ENCODE assay signal across 1 cellular context in the genomic region with DNA sequence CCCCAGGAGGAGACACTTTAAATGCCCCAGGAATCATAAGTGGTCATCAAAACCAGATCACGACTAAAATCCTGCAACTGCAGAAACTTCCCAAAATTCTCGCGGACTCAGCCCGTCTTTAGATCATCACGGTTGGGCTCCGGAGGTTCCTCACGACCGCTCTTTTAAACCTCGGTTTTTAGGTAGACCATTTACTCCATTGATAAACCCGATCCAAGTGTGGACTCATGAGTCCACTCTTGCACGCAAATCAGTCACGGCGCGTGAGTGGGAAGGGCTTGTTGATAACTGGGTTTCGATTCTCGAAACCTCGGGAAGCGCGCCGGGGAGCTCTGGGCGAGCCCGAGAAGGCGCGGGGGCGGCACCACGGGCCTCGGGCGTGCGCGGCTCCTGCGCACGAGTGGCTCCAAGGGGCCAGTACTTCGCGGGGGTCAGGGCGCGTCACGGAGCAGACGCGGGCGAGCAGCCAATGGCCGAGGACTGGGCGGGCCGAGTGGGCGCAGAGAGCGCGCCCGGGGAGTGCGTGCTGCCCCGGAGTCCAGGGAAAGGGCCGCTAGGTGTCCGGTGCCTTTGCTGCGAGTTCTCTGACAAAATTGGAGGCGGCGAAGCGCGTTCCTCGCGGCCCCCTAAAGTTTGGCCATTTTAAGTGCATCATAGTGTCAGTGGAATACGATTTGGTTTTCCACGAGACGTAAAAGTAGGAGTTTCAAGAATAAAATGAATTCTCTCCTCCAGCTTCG.
TF ChIP-seq lines count a peak whose summit lies in the region.

No MANE protein-coding gene starts in this region.

TF ChIP-seq in HEK293, 187 proteins besides CTCF, POLR2A, EP300 and RAD21 (continued from another document and continues in another):
- TF ChIP-seq, protein P1, sequence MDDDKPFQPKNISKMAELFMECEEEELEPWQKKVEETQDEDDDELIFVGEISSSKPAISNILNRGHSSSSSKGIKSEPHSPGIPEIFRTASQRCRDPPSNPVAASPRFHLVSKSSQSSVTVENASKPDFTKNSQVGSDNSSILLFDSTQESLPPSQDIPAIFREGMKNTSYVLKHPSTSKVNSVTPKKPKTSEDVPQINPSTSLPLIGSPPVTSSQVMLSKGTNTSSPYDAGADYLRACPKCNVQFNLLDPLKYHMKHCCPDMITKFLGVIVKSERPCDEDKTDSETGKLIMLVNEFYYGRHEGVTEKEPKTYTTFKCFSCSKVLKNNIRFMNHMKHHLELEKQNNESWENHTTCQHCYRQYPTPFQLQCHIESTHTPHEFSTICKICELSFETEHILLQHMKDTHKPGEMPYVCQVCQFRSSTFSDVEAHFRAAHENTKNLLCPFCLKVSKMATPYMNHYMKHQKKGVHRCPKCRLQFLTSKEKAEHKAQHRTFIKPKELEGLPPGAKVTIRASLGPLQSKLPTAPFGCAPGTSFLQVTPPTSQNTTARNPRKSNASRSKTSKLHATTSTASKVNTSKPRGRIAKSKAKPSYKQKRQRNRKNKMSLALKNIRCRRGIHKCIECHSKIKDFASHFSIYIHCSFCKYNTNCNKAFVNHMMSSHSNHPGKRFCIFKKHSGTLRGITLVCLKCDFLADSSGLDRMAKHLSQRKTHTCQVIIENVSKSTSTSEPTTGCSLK (tag by site-specific recombination; IDR thresholded peaks at IDR 0.05), result no peak
- TF ChIP-seq MZF1 (tag by site-specific recombination; IDR thresholded peaks at IDR 0.05; ENCODE audit: borderline replicate concordance) (no peak), ZNF341 (tag by site-specific recombination; IDR thresholded peaks at IDR 0.05; ENCODE audit: low read depth) (no peak), ZNF211 (tag by site-specific recombination; IDR thresholded peaks at IDR 0.05; ENCODE audit: low read depth) (no peak), ZNF132 (tag by site-specific recombination; IDR thresholded peaks at IDR 0.05; ENCODE audit: borderline replicate concordance) (no peak), ZFP37 (tag by site-specific recombination; IDR thresholded peaks at IDR 0.05) (no peak), ZNF677 (tag by site-specific recombination; IDR thresholded peaks at IDR 0.05) (no peak), ZNF184 (tag by site-specific recombination; IDR thresholded peaks at IDR 0.05) (no peak), SP3 (tag by site-specific recombination; IDR thresholded peaks at IDR 0.05) (no peak), HOXC10 (CRISPR knock-in tag; IDR thresholded peaks at IDR 0.05) (0 out of 2 replicates have a peak, but pooled peaks have one; percentile 42), ZNF843 (tag by site-specific recombination; IDR thresholded peaks at IDR 0.05) (no peak), WT1 (tag by site-specific recombination; IDR thresholded peaks at IDR 0.05) (no peak), ZBTB8A (tag by site-specific recombination; IDR thresholded peaks at IDR 0.05) (peak; percentile 90), ZNF274 (IDR thresholded peaks at IDR 0.05; ENCODE audit: low read length) (no peak), ZNF274 (tag by site-specific recombination; IDR thresholded peaks at IDR 0.05; ENCODE audit: borderline replicate concordance) (no peak), ZNF530 (tag by site-specific recombination; IDR thresholded peaks at IDR 0.05; ENCODE audit: low read depth) (no peak), ZNF311 (tag by site-specific recombination; IDR thresholded peaks at IDR 0.05; ENCODE audit: borderline replicate concordance) (no peak), KLF1 (tag by site-specific recombination; IDR thresholded peaks at IDR 0.05) (no peak), ZNF202 (tag by site-specific recombination; IDR thresholded peaks at IDR 0.05; ENCODE audit: borderline replicate concordance) (no peak), ZNF404 (tag by site-specific recombination; IDR thresholded peaks at IDR 0.05) (no peak), OSR2 (tag by site-specific recombination; IDR thresholded peaks at IDR 0.05) (no peak), ZNF157 (tag by site-specific recombination; IDR thresholded peaks at IDR 0.05) (no peak)
- TF ChIP-seq, protein P2, sequence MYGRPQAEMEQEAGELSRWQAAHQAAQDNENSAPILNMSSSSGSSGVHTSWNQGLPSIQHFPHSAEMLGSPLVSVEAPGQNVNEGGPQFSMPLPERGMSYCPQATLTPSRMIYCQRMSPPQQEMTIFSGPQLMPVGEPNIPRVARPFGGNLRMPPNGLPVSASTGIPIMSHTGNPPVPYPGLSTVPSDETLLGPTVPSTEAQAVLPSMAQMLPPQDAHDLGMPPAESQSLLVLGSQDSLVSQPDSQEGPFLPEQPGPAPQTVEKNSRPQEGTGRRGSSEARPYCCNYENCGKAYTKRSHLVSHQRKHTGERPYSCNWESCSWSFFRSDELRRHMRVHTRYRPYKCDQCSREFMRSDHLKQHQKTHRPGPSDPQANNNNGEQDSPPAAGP (tag by site-specific recombination; IDR thresholded peaks at IDR 0.05), result no peak
- TF ChIP-seq, protein P3, sequence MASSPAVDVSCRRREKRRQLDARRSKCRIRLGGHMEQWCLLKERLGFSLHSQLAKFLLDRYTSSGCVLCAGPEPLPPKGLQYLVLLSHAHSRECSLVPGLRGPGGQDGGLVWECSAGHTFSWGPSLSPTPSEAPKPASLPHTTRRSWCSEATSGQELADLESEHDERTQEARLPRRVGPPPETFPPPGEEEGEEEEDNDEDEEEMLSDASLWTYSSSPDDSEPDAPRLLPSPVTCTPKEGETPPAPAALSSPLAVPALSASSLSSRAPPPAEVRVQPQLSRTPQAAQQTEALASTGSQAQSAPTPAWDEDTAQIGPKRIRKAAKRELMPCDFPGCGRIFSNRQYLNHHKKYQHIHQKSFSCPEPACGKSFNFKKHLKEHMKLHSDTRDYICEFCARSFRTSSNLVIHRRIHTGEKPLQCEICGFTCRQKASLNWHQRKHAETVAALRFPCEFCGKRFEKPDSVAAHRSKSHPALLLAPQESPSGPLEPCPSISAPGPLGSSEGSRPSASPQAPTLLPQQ (tag by site-specific recombination; IDR thresholded peaks at IDR 0.05), result peak; percentile 64
- TF ChIP-seq, protein P4, sequence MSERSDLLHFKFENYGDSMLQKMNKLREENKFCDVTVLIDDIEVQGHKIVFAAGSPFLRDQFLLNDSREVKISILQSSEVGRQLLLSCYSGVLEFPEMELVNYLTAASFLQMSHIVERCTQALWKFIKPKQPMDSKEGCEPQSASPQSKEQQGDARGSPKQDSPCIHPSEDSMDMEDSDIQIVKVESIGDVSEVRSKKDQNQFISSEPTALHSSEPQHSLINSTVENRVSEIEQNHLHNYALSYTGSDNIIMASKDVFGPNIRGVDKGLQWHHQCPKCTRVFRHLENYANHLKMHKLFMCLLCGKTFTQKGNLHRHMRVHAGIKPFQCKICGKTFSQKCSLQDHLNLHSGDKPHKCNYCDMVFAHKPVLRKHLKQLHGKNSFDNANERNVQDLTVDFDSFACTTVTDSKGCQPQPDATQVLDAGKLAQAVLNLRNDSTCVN (tag by site-specific recombination; optimal IDR thresholded peaks at IDR 0.05), result peak; percentile 98
- TF ChIP-seq, protein P5, sequence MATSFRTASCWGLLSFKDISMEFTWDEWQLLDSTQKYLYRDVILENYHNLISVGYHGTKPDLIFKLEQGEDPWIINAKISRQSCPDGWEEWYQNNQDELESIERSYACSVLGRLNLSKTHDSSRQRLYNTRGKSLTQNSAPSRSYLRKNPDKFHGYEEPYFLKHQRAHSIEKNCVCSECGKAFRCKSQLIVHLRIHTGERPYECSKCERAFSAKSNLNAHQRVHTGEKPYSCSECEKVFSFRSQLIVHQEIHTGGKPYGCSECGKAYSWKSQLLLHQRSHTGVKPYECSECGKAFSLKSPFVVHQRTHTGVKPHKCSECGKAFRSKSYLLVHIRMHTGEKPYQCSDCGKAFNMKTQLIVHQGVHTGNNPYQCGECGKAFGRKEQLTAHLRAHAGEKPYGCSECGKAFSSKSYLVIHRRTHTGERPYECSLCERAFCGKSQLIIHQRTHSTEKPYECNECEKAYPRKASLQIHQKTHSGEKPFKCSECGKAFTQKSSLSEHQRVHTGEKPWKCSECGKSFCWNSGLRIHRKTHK (tag by site-specific recombination; IDR thresholded peaks at IDR 0.05), result no peak
- TF ChIP-seq, protein P6, sequence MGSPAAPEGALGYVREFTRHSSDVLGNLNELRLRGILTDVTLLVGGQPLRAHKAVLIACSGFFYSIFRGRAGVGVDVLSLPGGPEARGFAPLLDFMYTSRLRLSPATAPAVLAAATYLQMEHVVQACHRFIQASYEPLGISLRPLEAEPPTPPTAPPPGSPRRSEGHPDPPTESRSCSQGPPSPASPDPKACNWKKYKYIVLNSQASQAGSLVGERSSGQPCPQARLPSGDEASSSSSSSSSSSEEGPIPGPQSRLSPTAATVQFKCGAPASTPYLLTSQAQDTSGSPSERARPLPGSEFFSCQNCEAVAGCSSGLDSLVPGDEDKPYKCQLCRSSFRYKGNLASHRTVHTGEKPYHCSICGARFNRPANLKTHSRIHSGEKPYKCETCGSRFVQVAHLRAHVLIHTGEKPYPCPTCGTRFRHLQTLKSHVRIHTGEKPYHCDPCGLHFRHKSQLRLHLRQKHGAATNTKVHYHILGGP (tag by site-specific recombination; IDR thresholded peaks at IDR 0.05), result no peak
- TF ChIP-seq, protein P7, sequence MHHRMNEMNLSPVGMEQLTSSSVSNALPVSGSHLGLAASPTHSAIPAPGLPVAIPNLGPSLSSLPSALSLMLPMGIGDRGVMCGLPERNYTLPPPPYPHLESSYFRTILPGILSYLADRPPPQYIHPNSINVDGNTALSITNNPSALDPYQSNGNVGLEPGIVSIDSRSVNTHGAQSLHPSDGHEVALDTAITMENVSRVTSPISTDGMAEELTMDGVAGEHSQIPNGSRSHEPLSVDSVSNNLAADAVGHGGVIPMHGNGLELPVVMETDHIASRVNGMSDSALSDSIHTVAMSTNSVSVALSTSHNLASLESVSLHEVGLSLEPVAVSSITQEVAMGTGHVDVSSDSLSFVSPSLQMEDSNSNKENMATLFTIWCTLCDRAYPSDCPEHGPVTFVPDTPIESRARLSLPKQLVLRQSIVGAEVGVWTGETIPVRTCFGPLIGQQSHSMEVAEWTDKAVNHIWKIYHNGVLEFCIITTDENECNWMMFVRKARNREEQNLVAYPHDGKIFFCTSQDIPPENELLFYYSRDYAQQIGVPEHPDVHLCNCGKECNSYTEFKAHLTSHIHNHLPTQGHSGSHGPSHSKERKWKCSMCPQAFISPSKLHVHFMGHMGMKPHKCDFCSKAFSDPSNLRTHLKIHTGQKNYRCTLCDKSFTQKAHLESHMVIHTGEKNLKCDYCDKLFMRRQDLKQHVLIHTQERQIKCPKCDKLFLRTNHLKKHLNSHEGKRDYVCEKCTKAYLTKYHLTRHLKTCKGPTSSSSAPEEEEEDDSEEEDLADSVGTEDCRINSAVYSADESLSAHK (tag by site-specific recombination; IDR thresholded peaks at IDR 0.05), result peak; percentile 32; the same call in 1 of the 2 replicates
- TF ChIP-seq, protein P8, sequence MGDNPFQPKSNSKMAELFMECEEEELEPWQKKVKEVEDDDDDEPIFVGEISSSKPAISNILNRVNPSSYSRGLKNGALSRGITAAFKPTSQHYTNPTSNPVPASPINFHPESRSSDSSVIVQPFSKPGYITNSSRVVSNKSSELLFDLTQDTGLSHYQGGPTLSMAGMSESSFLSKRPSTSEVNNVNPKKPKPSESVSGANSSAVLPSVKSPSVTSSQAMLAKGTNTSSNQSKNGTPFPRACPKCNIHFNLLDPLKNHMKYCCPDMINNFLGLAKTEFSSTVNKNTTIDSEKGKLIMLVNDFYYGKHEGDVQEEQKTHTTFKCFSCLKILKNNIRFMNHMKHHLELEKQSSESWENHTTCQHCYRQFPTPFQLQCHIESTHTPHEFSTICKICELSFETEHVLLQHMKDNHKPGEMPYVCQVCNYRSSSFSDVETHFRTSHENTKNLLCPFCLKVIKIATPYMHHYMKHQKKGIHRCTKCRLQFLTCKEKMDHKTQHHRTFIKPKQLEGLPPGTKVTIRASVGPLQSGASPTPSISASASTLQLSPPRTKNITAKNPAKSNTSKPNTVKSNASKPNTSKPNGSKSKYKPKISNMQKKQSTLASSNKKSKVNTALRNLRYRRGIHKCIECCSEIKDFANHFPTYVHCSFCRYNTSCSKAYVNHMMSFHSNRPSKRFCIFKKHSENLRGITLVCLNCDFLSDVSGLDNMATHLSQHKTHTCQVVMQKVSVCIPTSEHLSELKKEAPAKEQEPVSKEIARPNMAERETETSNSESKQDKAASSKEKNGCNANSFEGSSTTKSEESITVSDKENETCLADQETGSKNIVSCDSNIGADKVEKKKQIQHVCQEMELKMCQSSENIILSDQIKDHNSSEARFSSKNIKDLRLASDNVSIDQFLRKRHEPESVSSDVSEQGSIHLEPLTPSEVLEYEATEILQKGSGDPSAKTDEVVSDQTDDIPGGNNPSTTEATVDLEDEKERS (tag by site-specific recombination; IDR thresholded peaks at IDR 0.05), result no peak
- TF ChIP-seq, protein P9, sequence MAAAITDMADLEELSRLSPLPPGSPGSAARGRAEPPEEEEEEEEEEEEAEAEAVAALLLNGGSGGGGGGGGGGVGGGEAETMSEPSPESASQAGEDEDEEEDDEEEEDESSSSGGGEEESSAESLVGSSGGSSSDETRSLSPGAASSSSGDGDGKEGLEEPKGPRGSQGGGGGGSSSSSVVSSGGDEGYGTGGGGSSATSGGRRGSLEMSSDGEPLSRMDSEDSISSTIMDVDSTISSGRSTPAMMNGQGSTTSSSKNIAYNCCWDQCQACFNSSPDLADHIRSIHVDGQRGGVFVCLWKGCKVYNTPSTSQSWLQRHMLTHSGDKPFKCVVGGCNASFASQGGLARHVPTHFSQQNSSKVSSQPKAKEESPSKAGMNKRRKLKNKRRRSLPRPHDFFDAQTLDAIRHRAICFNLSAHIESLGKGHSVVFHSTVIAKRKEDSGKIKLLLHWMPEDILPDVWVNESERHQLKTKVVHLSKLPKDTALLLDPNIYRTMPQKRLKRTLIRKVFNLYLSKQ (tag by site-specific recombination; IDR thresholded peaks at IDR 0.05; ENCODE audit: borderline replicate concordance), result no peak
- TF ChIP-seq, protein P10, sequence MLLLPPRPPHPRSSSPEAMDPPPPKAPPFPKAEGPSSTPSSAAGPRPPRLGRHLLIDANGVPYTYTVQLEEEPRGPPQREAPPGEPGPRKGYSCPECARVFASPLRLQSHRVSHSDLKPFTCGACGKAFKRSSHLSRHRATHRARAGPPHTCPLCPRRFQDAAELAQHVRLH (tag by site-specific recombination; IDR thresholded peaks at IDR 0.05), result no peak
- TF ChIP-seq, protein P11, sequence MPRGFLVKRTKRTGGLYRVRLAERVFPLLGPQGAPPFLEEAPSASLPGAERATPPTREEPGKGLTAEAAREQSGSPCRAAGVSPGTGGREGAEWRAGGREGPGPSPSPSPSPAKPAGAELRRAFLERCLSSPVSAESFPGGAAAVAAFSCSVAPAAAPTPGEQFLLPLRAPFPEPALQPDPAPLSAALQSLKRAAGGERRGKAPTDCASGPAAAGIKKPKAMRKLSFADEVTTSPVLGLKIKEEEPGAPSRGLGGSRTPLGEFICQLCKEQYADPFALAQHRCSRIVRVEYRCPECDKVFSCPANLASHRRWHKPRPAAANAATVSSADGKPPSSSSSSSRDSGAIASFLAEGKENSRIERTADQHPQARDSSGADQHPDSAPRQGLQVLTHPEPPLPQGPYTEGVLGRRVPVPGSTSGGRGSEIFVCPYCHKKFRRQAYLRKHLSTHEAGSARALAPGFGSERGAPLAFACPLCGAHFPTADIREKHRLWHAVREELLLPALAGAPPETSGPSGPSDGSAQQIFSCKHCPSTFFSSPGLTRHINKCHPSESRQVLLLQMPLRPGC (tag by site-specific recombination; IDR thresholded peaks at IDR 0.05), result no peak
- TF ChIP-seq, protein P12, sequence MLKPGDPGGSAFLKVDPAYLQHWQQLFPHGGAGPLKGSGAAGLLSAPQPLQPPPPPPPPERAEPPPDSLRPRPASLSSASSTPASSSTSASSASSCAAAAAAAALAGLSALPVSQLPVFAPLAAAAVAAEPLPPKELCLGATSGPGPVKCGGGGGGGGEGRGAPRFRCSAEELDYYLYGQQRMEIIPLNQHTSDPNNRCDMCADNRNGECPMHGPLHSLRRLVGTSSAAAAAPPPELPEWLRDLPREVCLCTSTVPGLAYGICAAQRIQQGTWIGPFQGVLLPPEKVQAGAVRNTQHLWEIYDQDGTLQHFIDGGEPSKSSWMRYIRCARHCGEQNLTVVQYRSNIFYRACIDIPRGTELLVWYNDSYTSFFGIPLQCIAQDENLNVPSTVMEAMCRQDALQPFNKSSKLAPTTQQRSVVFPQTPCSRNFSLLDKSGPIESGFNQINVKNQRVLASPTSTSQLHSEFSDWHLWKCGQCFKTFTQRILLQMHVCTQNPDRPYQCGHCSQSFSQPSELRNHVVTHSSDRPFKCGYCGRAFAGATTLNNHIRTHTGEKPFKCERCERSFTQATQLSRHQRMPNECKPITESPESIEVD (tag by site-specific recombination; IDR thresholded peaks at IDR 0.05), result no peak
